ENCODE assay signal across 1 cellular context in genomic region chr11:32602657-32603410, GRCh38.
TF ChIP-seq lines count a peak whose summit lies in the region.

No MANE protein-coding gene starts in this region.

TF ChIP-seq in GM12878, 131 proteins besides CTCF, POLR2A, EP300 and RAD21:
- no peak for TF ChIP-seq PBX3 (IDR thresholded peaks at IDR 0.05; ENCODE audit: insufficient replicate concordance, low read depth, low read length)
- TF ChIP-seq GABPA (IDR thresholded peaks at IDR 0.05; ENCODE audit: low read depth) = no peak
- peak; percentile 31; the same call in 1 of the 2 replicates for TF ChIP-seq RUNX3 (IDR thresholded peaks at IDR 0.05; ENCODE audit: low read length)
- TF ChIP-seq YY1 (IDR thresholded peaks at IDR 0.05; ENCODE audit: low read depth, low read length) = no peak
- peak; percentile 55; the same call in 1 of the 2 replicates for TF ChIP-seq NFIC (IDR thresholded peaks at IDR 0.05; ENCODE audit: low read depth, low read length)
- peak; percentile 55 for TF ChIP-seq JUNB (IDR thresholded peaks at IDR 0.05)
- TF ChIP-seq MEF2A (IDR thresholded peaks at IDR 0.05; ENCODE audit: insufficient read depth, low read depth, low read length) = 0 out of 2 replicates have a peak, but pooled peaks have one; percentile 31
